In genomic region chr15:74127255-74127953, GRCh38 we compare ENCODE assay signal across 1 cellular context.
A peak's percentile ranks its signal among the peaks of the same experiment; 100 is the strongest.
TF ChIP-seq lines count a peak whose summit lies in the region.

No MANE protein-coding gene starts in this region.

TF ChIP-seq in IMR-90, 13 proteins besides CTCF, POLR2A, EP300 and RAD21:
- TF ChIP-seq SMC3 (IDR thresholded peaks at IDR 0.05; ENCODE audit: low read depth, low read length) (peak; percentile 100), RFX5 (IDR thresholded peaks at IDR 0.05; ENCODE audit: low read depth, low read length) (no peak), MAFK (IDR thresholded peaks at IDR 0.05; ENCODE audit: low read depth, low read length) (no peak), CEBPB (IDR thresholded peaks at IDR 0.05; ENCODE audit: low read depth, low read length) (no peak)
TF ChIP-seq in IMR-90: peak in this region for 1.
